13 cellular contexts compared by ENCODE assay signal in genomic region chr1:118479351-118479750, GRCh38.
DNase-seq lines count a peak whose midpoint lies in the region.
"Had no signal": no experiment of that assay in that cellular context is flagged by ENCODE, and none has a peak within 500 bp of the region (broad histone marks: within the 10 kb centered on the region; RNA-seq: fewer than 3 reads in every experiment).

No MANE protein-coding gene starts in this region.

- peak; percentile 44 for DNase-seq in DMS53 treated with DMSO at 0.1 percent for 48 hours (lab: John Stamatoyannopoulos, UW; ENCODE audit: unreplicated experiment)
- peak; percentile 34 for DNase-seq in NCI-H2029 (lab: John Stamatoyannopoulos, UW)
- peak; percentile 79 to 92 for DNase-seq in SHP77 (lab: John Stamatoyannopoulos, UW)
- no peak for DNase-seq in NCI-H2107 treated with DMSO at 0.1 percent for 48 hours (lab: John Stamatoyannopoulos, UW; ENCODE audit: unreplicated experiment)
- no peak for DNase-seq in KG1 (lab: John Stamatoyannopoulos, UW)
- DNase-seq in NOMO-1 (lab: John Stamatoyannopoulos, UW; ENCODE audit: unreplicated experiment in 2 of 2) = no peak
- DNase-seq in NCI-H1694 (lab: John Stamatoyannopoulos, UW) = no peak
- DNase-seq: CD8-positive, alpha-beta T cell; EL; KBM-7; NCI-H1694 treated with DMSO at 0.1 percent for 48 hours; NCI-H524 treated with DMSO at 0.1 percent for 48 hours; T-helper 9 cell had no signal

Comparison
In these comparisons a context has a peak if more than half of its experiments do, and no peak if none do; other contexts are left out.
1. DNase-seq: peak in DMS53 treated with DMSO at 0.1 percent for 48 hours (single experiment), NCI-H2029 (single experiment) and SHP77 (2 of 2); none in NCI-H2107 treated with DMSO at 0.1 percent for 48 hours (single experiment), KG1 (single experiment), NOMO-1 (0 of 2) and NCI-H1694 (single experiment).